In the genomic region with DNA sequence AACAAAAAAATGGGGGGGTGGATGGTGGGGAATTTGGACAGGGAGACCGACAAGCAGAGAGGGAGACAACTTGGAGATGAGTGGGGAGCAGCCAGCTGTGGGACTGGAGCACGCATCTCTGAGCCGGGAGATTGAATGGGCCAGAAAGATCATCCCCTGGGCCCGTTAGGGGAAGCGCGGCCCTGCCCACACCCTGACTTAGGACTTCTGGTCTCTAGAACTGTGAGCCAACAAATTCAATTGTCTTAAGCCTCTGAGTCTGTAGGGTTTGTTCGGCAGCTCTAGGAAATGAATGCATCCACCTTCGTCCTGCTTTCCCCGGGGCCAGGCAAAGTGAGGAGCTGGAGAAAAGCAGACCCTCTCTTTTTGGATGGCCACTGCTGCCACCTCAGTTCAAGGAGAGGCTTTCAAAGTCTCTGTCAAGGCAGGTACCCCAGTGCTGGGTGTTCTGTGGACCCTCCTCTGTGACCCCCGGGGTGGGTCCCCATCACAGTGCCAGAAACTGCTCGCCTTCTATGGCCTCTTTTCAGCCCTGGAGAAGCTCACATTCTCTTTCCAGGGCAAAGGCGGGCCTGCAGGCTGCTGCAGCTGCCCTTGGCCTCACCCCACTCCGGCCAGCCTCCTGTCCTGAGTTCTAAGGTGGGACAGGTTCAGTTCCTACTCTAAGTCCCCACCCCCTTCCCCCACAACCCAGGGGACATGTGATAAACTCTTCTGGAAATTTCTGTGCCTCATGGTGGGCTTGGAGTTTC, we compare ENCODE assay signal across 21 cellular contexts.
DNase-seq lines count a peak whose midpoint lies in the region; ATAC-seq and TF ChIP-seq lines count a peak whose summit lies in the region.
"Had no signal": no experiment of that assay in that cellular context is flagged by ENCODE, and none has a peak within 500 bp of the region (broad histone marks: within the 10 kb centered on the region; RNA-seq: fewer than 3 reads in every experiment).

No MANE protein-coding gene starts in this region.

- CTCF ChIA-PET in PC-3 (lab: Charles Lee): no interaction called here

- no peaks in the 10 kb centered on the region for H3K4me1 Mint-ChIP-seq in CD14-positive monocyte
- H3K4me1 Mint-ChIP-seq in neural progenitor cell: peaks cover 47% of the 10 kb centered on the region
- H3K4me1 Mint-ChIP-seq: GM23338 had no signal

- H3K27me3 Mint-ChIP-seq in CD14-positive monocyte (ENCODE audit: low read depth in 3 of 3): peaks cover 4 to 13% (median 5%) of the 10 kb centered on the region in 3 donors
- H3K27me3 Mint-ChIP-seq in neural progenitor cell (ENCODE audit: insufficient read depth, low read depth): peaks cover 2% of the 10 kb centered on the region

- ATAC-seq in PC-3 (no peak), right cardiac atrium (peak; percentile 59 to 71), HG02571 (IDR thresholded peaks at IDR 0.05; ENCODE audit: unreplicated experiment) (no peak)
- ATAC-seq: CD8-positive, alpha-beta T cell; GM23338 had no signal

- H3K79me2 ChIP-seq in PC-3 (ENCODE audit: low read length) (no peaks in the 10 kb centered on the region), neural progenitor cell (ENCODE audit: low read depth) (no peaks in the 10 kb centered on the region)

- H3K9me3 Mint-ChIP-seq in CD14-positive monocyte (no peaks in the 10 kb centered on the region), neural progenitor cell (no peaks in the 10 kb centered on the region)
- H3K9me3 Mint-ChIP-seq: CD8-positive, alpha-beta T cell; GM23338 had no signal

- no TSS peak for BruUV-seq in PC-3 (replicated peaks; lab: Mats Ljungman, UMichigan)

- H3K4me1 ChIP-seq in PC-3 (ENCODE audit: insufficient read depth, low read length) (peaks cover 46% of the 10 kb centered on the region), right cardiac atrium (ENCODE audit: control insufficient read depth, insufficient read depth, low read length) (peaks cover 1% of the 10 kb centered on the region), neural progenitor cell (peaks cover 12% of the 10 kb centered on the region)
- H3K4me1 ChIP-seq: HAP-1 had no signal

- 63% methylated on average over 13 of the region's 13 CpGs for WGBS in right cardiac atrium

- peak; percentile 20 for DNase-seq in CD14-positive monocyte (ENCODE audit: low spot score)
- DNase-seq in PC-3: no peak
- DNase-seq in right cardiac atrium: peak in 1 of 3 donors; percentile 77
- no peak for DNase-seq in neural progenitor cell (ENCODE audit: low spot score)
- DNase-seq in HuH-7.5 (ENCODE audit: low spot score): no peak
- DNase-seq in hepatic stellate cell (ENCODE audit: low spot score): no peak
- no peak for DNase-seq in amygdala (lab: John Stamatoyannopoulos, UW)
- DNase-seq: ACHN; Calu3; CD8-positive, alpha-beta T cell; Kasumi-1; NCI-H1417; NCI-H187; NCI-H446 treated with DMSO at 0.1 percent for 48 hours; NCI-H526 treated with DMSO at 0.1 percent for 48 hours; OCI-M1; SIG-M5 had no signal

- no peaks in the 10 kb centered on the region for H4K20me1 ChIP-seq in PC-3 (ENCODE audit: low read length)
- H4K20me1 ChIP-seq in neural progenitor cell (ENCODE audit: low read depth): no peaks in the 10 kb centered on the region
- H4K20me1 ChIP-seq: BLaER1 had no signal

- H3K36me3 Mint-ChIP-seq in CD14-positive monocyte (no peaks in the 10 kb centered on the region), neural progenitor cell (no peaks in the 10 kb centered on the region)
- H3K36me3 Mint-ChIP-seq: CD8-positive, alpha-beta T cell had no signal

- H3K27me3 ChIP-seq in PC-3 (ENCODE audit: low read length): no peaks in the 10 kb centered on the region
- H3K27me3 ChIP-seq in right cardiac atrium (ENCODE audit: control insufficient read depth, insufficient read depth): no peaks in the 10 kb centered on the region
- H3K27me3 ChIP-seq in neural progenitor cell: no peaks in the 10 kb centered on the region
- H3K27me3 ChIP-seq: BLaER1 had no signal

- H2AFZ ChIP-seq in PC-3 (ENCODE audit: low read length) (no peak overlapping the region), neural progenitor cell (replicated peaks) (no peak overlapping the region)
- H2AFZ ChIP-seq: GM23338 had no signal

- H3K9me3 ChIP-seq in PC-3 (ENCODE audit: low read length) (no peaks in the 10 kb centered on the region), right cardiac atrium (ENCODE audit: control insufficient read depth, low read length) (no peaks in the 10 kb centered on the region), neural progenitor cell (ENCODE audit: low read depth) (no peaks in the 10 kb centered on the region)
- H3K9me3 ChIP-seq: BLaER1, HAP-1 had no signal

- peak overlapping the region; percentile 72; the same call in 1 of the 2 replicates for H3K9ac ChIP-seq in PC-3 (ENCODE audit: low read length)
- no peak overlapping the region for H3K9ac ChIP-seq in neural progenitor cell
- H3K9ac ChIP-seq: BLaER1 had no signal

- H3K4me2 ChIP-seq in PC-3 (ENCODE audit: low read length) (peak overlapping the region; percentile 75), neural progenitor cell (no peak overlapping the region)
- H3K4me2 ChIP-seq: GM23338 had no signal

- POLR2A ChIA-PET in PC-3 (lab: Charles Lee; ENCODE audit: unreplicated experiment): no interaction called here

- H3K4me3 Mint-ChIP-seq in CD14-positive monocyte (no peak overlapping the region), neural progenitor cell (peak overlapping the region; percentile 15)
- H3K4me3 Mint-ChIP-seq: CD8-positive, alpha-beta T cell; GM23338 had no signal

- peak overlapping the region; percentile 45; the same call in 1 of the 2 replicates for H3K4me3 ChIP-seq in PC-3 (ENCODE audit: low read length)
- H3K4me3 ChIP-seq in right cardiac atrium (ENCODE audit: low read length): no peak overlapping the region
- H3K4me3 ChIP-seq in neural progenitor cell: no peak overlapping the region
- H3K4me3 ChIP-seq: BLaER1, GM23338, HAP-1 had no signal

- TF ChIP-seq CTCF in CD14-positive monocyte (IDR thresholded peaks at IDR 0.05): no peak
- TF ChIP-seq CTCF in PC-3 (conservative IDR thresholded peaks at IDR 0.05; ENCODE audit: low read depth, low read length): no peak
- no peak for TF ChIP-seq CTCF in neural progenitor cell (IDR thresholded peaks at IDR 0.05)

- peaks cover 6% of the 10 kb centered on the region for H3F3A ChIP-seq in PC-3 (ENCODE audit: low read length, unreplicated experiment)
- H3F3A ChIP-seq in neural progenitor cell (ENCODE audit: low read depth): no peaks in the 10 kb centered on the region

- H3K27ac ChIP-seq in PC-3 (ENCODE audit: low read length) (peak overlapping the region; percentile 85), right cardiac atrium (ENCODE audit: low read length) (no peak overlapping the region), neural progenitor cell (no peak overlapping the region)
- H3K27ac ChIP-seq: BLaER1 had no signal

- no peaks in the 10 kb centered on the region for H3K36me3 ChIP-seq in PC-3 (ENCODE audit: low read depth, low read length)
- no peaks in the 10 kb centered on the region for H3K36me3 ChIP-seq in neural progenitor cell
- H3K36me3 ChIP-seq: BLaER1, HAP-1 had no signal

- no peaks in the 10 kb centered on the region for H3K9me2 ChIP-seq in PC-3 (replicated peaks; ENCODE audit: low read length)

- intact Hi-C loops in CD14-positive monocyte (cut with micrococcal nuclease): no loop called here
- intact Hi-C loops in PC-3 (cut with micrococcal nuclease): loop anchor here (5.0 to 10.0 kb wide), 3 partner anchors 410 to 1738 kb away; no protein-coding TSS in a partner anchor
- intact Hi-C loops in right cardiac atrium (cut with DNase I): no loop called here

- H3K27ac Mint-ChIP-seq in CD14-positive monocyte: no peak overlapping the region
- H3K27ac Mint-ChIP-seq in neural progenitor cell: peak overlapping the region; percentile 57
- H3K27ac Mint-ChIP-seq: CD8-positive, alpha-beta T cell; GM23338 had no signal

Comparison
In these comparisons a context has a peak if more than half of its experiments do, and no peak if none do; other contexts are left out.
1. ATAC-seq: peak in right cardiac atrium (2 of 2); none in PC-3 (single experiment) and HG02571 (single experiment).